Comparison of ENCODE assay signal across 9 cellular contexts in the genomic region with DNA sequence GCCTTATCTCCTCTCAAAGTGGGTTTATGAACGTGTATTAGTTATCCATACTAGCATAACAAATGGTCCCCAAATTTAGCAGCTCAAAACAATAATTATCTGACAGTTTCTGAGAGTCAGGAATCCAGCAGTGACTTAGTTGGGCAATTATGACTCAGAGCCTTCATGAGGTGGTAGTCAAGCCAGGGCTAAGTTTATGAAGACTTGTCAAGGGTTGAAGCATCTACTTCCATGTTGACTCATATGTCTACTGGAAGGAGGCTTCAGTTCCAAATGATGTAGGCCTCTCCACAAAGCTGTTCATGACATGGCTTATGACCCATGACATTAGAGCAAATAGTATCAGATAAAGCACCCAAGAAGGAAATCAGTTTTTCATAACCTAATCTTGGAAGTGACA.
DNase-seq lines count a peak whose midpoint lies in the region; ATAC-seq and TF ChIP-seq lines count a peak whose summit lies in the region.
"Had no signal": no experiment of that assay in that cellular context is flagged by ENCODE, and none has a peak within 500 bp of the region (broad histone marks: within the 10 kb centered on the region; RNA-seq: fewer than 3 reads in every experiment).

No MANE protein-coding gene starts in this region.

- H3K4me3 ChIP-seq in PC-3 (ENCODE audit: low read length) = no peak overlapping the region

- no peaks in the 10 kb centered on the region for H3K9me3 Mint-ChIP-seq in activated naive CD4-positive, alpha-beta T cell treated with anti-CD3 and anti-CD28 coated beads, Interleukin-2, amount 50 U/mL, for 72 hours
- no peaks in the 10 kb centered on the region for H3K9me3 Mint-ChIP-seq in activated naive CD4-positive, alpha-beta T cell treated with anti-CD3 and anti-CD28 coated beads, Interleukin-2, amount 10 ng/mL, durations not matched to agents 7 days and 5 days
- H3K9me3 Mint-ChIP-seq in stimulated activated naive CD8-positive, alpha-beta T cell treated with anti-CD3 and anti-CD28 coated beads, Interleukin-15, amount 100 ng/mL, for 72 hours = no peaks in the 10 kb centered on the region

- POLR2A ChIA-PET in PC-3 (lab: Charles Lee; ENCODE audit: unreplicated experiment) = no interaction called here

- H3K27me3 Mint-ChIP-seq in activated naive CD4-positive, alpha-beta T cell treated with anti-CD3 and anti-CD28 coated beads, Interleukin-2, amount 10 ng/mL, durations not matched to agents 7 days and 5 days = no peaks in the 10 kb centered on the region
- H3K27me3 Mint-ChIP-seq in stimulated activated naive CD8-positive, alpha-beta T cell treated with anti-CD3 and anti-CD28 coated beads, Interleukin-15, amount 100 ng/mL, for 72 hours = no peaks in the 10 kb centered on the region

- H3F3A ChIP-seq in PC-3 (ENCODE audit: low read length, unreplicated experiment) = no peaks in the 10 kb centered on the region

- TF ChIP-seq CTCF in PC-3 (conservative IDR thresholded peaks at IDR 0.05; ENCODE audit: low read depth, low read length) = no peak

- no peak overlapping the region for H2AFZ ChIP-seq in PC-3 (ENCODE audit: low read length)

- no peaks in the 10 kb centered on the region for H3K9me3 ChIP-seq in PC-3 (ENCODE audit: low read length)

- H3K4me1 ChIP-seq in PC-3 (ENCODE audit: insufficient read depth, low read length) = peaks cover 7% of the 10 kb centered on the region

- no peaks in the 10 kb centered on the region for H3K27me3 ChIP-seq in PC-3 (ENCODE audit: low read length)

- no peak overlapping the region for H3K9ac ChIP-seq in PC-3 (ENCODE audit: low read length)

- no peaks in the 10 kb centered on the region for H4K20me1 ChIP-seq in PC-3 (ENCODE audit: low read length)

- H3K36me3 ChIP-seq in PC-3 (ENCODE audit: low read depth, low read length) = no peaks in the 10 kb centered on the region

- H3K4me1 Mint-ChIP-seq in activated naive CD4-positive, alpha-beta T cell treated with anti-CD3 and anti-CD28 coated beads, Interleukin-2, amount 10 ng/mL, durations not matched to agents 7 days and 5 days = no peaks in the 10 kb centered on the region
- H3K4me1 Mint-ChIP-seq in stimulated activated naive CD8-positive, alpha-beta T cell treated with anti-CD3 and anti-CD28 coated beads, Interleukin-15, amount 100 ng/mL, for 72 hours = no peaks in the 10 kb centered on the region

- no peaks in the 10 kb centered on the region for H3K79me2 ChIP-seq in PC-3 (ENCODE audit: low read length)

- no peaks in the 10 kb centered on the region for H3K36me3 Mint-ChIP-seq in activated naive CD4-positive, alpha-beta T cell treated with anti-CD3 and anti-CD28 coated beads, Interleukin-2, amount 50 U/mL, for 72 hours
- H3K36me3 Mint-ChIP-seq in activated naive CD4-positive, alpha-beta T cell treated with anti-CD3 and anti-CD28 coated beads, Interleukin-2, amount 10 ng/mL, durations not matched to agents 7 days and 5 days = peaks cover 2% of the 10 kb centered on the region

- BruUV-seq in PC-3 (replicated peaks; lab: Mats Ljungman, UMichigan) = no TSS peak

- no peak overlapping the region for H3K4me3 Mint-ChIP-seq in activated naive CD4-positive, alpha-beta T cell treated with anti-CD3 and anti-CD28 coated beads, Interleukin-2, amount 10 ng/mL, durations not matched to agents 7 days and 5 days
- H3K4me3 Mint-ChIP-seq in stimulated activated naive CD8-positive, alpha-beta T cell treated with anti-CD3 and anti-CD28 coated beads, Interleukin-15, amount 100 ng/mL, for 72 hours = no peak overlapping the region

- H3K9me2 ChIP-seq in PC-3 (replicated peaks; ENCODE audit: low read length) = no peaks in the 10 kb centered on the region

- peak overlapping the region; percentile 26 to 51 for H3K27ac Mint-ChIP-seq in activated naive CD4-positive, alpha-beta T cell treated with anti-CD3 and anti-CD28 coated beads, Interleukin-2, amount 50 U/mL, for 72 hours
- H3K27ac Mint-ChIP-seq in activated naive CD4-positive, alpha-beta T cell treated with anti-CD3 and anti-CD28 coated beads, Interleukin-2, amount 10 ng/mL, durations not matched to agents 7 days and 5 days = no peak overlapping the region
- peak overlapping the region in 1 of 2 donors; percentile 76 for H3K27ac Mint-ChIP-seq in stimulated activated naive CD8-positive, alpha-beta T cell treated with anti-CD3 and anti-CD28 coated beads, Interleukin-15, amount 100 ng/mL, for 72 hours

- intact Hi-C loops in PC-3 (cut with micrococcal nuclease) = no loop called here

- CTCF ChIA-PET in activated naive CD4-positive, alpha-beta T cell treated with anti-CD3 and anti-CD28 coated beads, Interleukin-2, amount 10 ng/mL, durations not matched to agents 7 days and 5 days (lab: Charles Lee) = interaction anchor here (0.6 kb wide), 1 partner anchor 1522 kb away, joined by 3 read pairs; no protein-coding TSS in a partner anchor
- CTCF ChIA-PET in PC-3 (lab: Charles Lee) = no interaction called here

- no peak overlapping the region for H3K4me2 ChIP-seq in PC-3 (ENCODE audit: low read length)

- peak in 1 of 2 donors; percentile 10 for DNase-seq in activated naive CD4-positive, alpha-beta T cell treated with anti-CD3 and anti-CD28 coated beads, Interleukin-2, amount 50 U/mL, for 72 hours (ENCODE audit: low spot score in 2 of 2)
- no peak for DNase-seq in activated naive CD4-positive, alpha-beta T cell treated with anti-CD3 and anti-CD28 coated beads, Interleukin-2, amount 10 ng/mL, durations not matched to agents 7 days and 5 days
- DNase-seq in PC-3 = peak; percentile 48
- DNase-seq in stimulated activated naive CD8-positive, alpha-beta T cell treated with anti-CD3 and anti-CD28 coated beads, Interleukin-15, amount 100 ng/mL, for 72 hours = peak in 1 of 2 donors; percentile 10
- DNase-seq in NK-92 treated with Interleukin-12 subunit alpha and Interleukin-12 subunit beta, amount 100 ng/mL, for 24 hours (lab: John Stamatoyannopoulos, UW) = no peak
- no peak for DNase-seq in DMS 273 (lab: John Stamatoyannopoulos, UW; ENCODE audit: unreplicated experiment)
- DNase-seq: C1 segment of cervical spinal cord had no signal

- ATAC-seq in activated naive CD4-positive, alpha-beta T cell treated with anti-CD3 and anti-CD28 coated beads, Interleukin-2, amount 50 U/mL, for 72 hours = peak; percentile 89 to 99
- ATAC-seq in HG02852 (IDR thresholded peaks at IDR 0.05; ENCODE audit: unreplicated experiment) (peak; percentile 97), PC-3 (no peak), GM19467 (IDR thresholded peaks at IDR 0.05; ENCODE audit: unreplicated experiment) (no peak)
- peak; percentile 91 for ATAC-seq in stimulated activated naive CD8-positive, alpha-beta T cell treated with anti-CD3 and anti-CD28 coated beads, Interleukin-15, amount 100 ng/mL, for 72 hours

- no peak overlapping the region for H3K27ac ChIP-seq in PC-3 (ENCODE audit: low read length)

Comparison
In these comparisons a context has a peak if more than half of its experiments do, and no peak if none do; other contexts are left out.
1. ATAC-seq: peak in activated naive CD4-positive, alpha-beta T cell treated with anti-CD3 and anti-CD28 coated beads, Interleukin-2, amount 50 U/mL, for 72 hours (2 of 2), HG02852 (single experiment) and stimulated activated naive CD8-positive, alpha-beta T cell treated with anti-CD3 and anti-CD28 coated beads, Interleukin-15, amount 100 ng/mL, for 72 hours (single experiment); none in PC-3 (single experiment) and GM19467 (single experiment).